Comparison of ENCODE assay signal across 27 cellular contexts in the genomic region with DNA sequence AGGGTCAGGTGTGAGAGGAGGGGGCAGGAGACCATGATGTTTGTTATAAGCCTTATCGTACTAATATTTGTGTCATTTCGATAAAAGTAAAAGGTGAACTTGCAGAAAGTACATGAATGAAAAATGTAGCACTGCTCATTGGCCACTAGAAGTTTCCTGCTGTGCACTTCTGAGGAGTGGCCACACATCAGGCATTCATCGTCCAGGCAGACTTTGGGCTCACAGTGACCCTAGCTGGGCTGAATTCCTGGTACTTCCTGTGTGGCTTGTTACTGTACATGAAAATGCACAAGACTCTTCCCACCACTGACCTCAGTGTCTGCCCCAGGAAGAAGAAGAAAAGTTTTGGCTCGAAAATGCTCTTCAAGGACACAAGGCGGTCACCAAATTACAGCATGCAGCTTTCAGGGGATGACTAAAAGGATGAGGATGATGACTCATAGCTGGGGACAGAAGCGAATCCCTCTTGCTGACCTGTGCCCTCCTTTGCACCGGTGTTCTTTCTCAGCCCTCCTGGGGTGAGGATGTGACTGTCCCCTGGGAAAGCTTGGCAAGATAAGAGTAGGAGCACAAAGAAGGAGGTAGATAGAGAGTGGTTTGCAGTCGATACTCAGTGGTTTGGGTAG.
DNase-seq lines count a peak whose midpoint lies in the region; ATAC-seq and TF ChIP-seq lines count a peak whose summit lies in the region.
"Had no signal": no experiment of that assay in that cellular context is flagged by ENCODE, and none has a peak within 500 bp of the region (broad histone marks: within the 10 kb centered on the region; RNA-seq: fewer than 3 reads in every experiment).

No MANE protein-coding gene starts in this region.

- H3K4me1 Mint-ChIP-seq in MCF 10A (ENCODE audit: insufficient read depth, unreplicated experiment) (peaks cover 21% of the 10 kb centered on the region), glutamatergic neuron (ENCODE audit: low read depth, unreplicated experiment) (no peaks in the 10 kb centered on the region)
- H3K4me1 Mint-ChIP-seq: memory B cell; naive thymus-derived CD8-positive, alpha-beta T cell had no signal

- H2AFZ ChIP-seq in mammary epithelial cell (ENCODE audit: low read depth, low read length) = no peak overlapping the region

- H3K4me2 ChIP-seq in mammary epithelial cell (ENCODE audit: insufficient read depth, low read depth, low read length) = no peak overlapping the region
- H3K4me2 ChIP-seq: KMS-11 had no signal

- POLR2A ChIA-PET in MCF 10A (lab: Yijun Ruan, JAX) = no interaction called here

- dilution Hi-C loops in mammary epithelial cell (cut with HindIII; ENCODE audit: low sequenced_read_pairs) = no loop called here

- H3K36me3 Mint-ChIP-seq in MCF 10A (ENCODE audit: insufficient read depth, unreplicated experiment) (no peaks in the 10 kb centered on the region), glutamatergic neuron (ENCODE audit: unreplicated experiment) (peaks cover 4% of the 10 kb centered on the region)
- H3K36me3 Mint-ChIP-seq: memory B cell had no signal

- in situ Hi-C loops in mammary epithelial cell (cut with MboI; ENCODE audit: low sequenced_read_pairs in 2 of 2) = no loop called here

- H3K27ac Mint-ChIP-seq in MCF 10A (ENCODE audit: low read depth, unreplicated experiment) = no peak overlapping the region
- no peak overlapping the region for H3K27ac Mint-ChIP-seq in glutamatergic neuron (ENCODE audit: unreplicated experiment)
- H3K27ac Mint-ChIP-seq: activated naive CD4-positive, alpha-beta T cell treated with anti-CD3 and anti-CD28 coated beads, Interleukin-2, amount 50 U/mL, for 72 hours; dendritic cell treated with granulocyte-macrophage colony-stimulating factor and Interleukin-4, amounts not matched to agents 40 ng/mL and 50 ng/mL, for 4 days; memory B cell; naive thymus-derived CD8-positive, alpha-beta T cell; T-helper 2 cell treated with Interferon-gamma antibody and Interleukin-4, amounts not matched to agents 5 μg/mL and 100 μg/mL, for 36 hours had no signal

- no peak overlapping the region for H3K27ac ChIP-seq in mammary epithelial cell (ENCODE audit: insufficient read depth, low read depth, low read length)
- no peak overlapping the region for H3K27ac ChIP-seq in gastroesophageal sphincter
- H3K27ac ChIP-seq: 22Rv1, epithelial cell of prostate, HL-60, KMS-11, psoas muscle, SJSA1, spleen, suprapubic skin had no signal

- BruUV-seq in MCF 10A (replicated peaks; lab: Mats Ljungman, UMichigan) (no TSS peak), mammary epithelial cell (replicated peaks; lab: Mats Ljungman, UMichigan) (no TSS peak)

- ATAC-seq in gastroesophageal sphincter = peak; percentile 38
- ATAC-seq in HG03520 (IDR thresholded peaks at IDR 0.05; ENCODE audit: unreplicated experiment) = no peak
- no peak for ATAC-seq in HG03469 (IDR thresholded peaks at IDR 0.05; ENCODE audit: unreplicated experiment)
- ATAC-seq: activated naive CD4-positive, alpha-beta T cell treated with anti-CD3 and anti-CD28 coated beads, Interleukin-2, amount 50 U/mL, for 72 hours; naive thymus-derived CD8-positive, alpha-beta T cell; psoas muscle had no signal

- intact Hi-C loops in MCF 10A (cut with micrococcal nuclease) = no loop called here
- intact Hi-C loops in mammary epithelial cell (cut with micrococcal nuclease) = no loop called here

- peaks cover 6% of the 10 kb centered on the region for H3K9me3 ChIP-seq in mammary epithelial cell (replicated peaks; ENCODE audit: insufficient read depth, low read length)
- H3K9me3 ChIP-seq in gastroesophageal sphincter = no peaks in the 10 kb centered on the region
- H3K9me3 ChIP-seq: HAP-1, psoas muscle, SJSA1, spleen, suprapubic skin had no signal

- WGBS in mammary epithelial cell (ENCODE audit: low coverage, missing lambda C conversion rate) = 61% methylated on average over 8 of the region's 8 CpGs
- 68 to 71% methylated on average over 6 to 7 of the region's 8 CpGs for WGBS in gastroesophageal sphincter (ENCODE audit: low coverage in 1 of 2), 2 donors

- H3K27me3 ChIP-seq in mammary epithelial cell (ENCODE audit: insufficient read depth, low read length) (no peaks in the 10 kb centered on the region), gastroesophageal sphincter (no peaks in the 10 kb centered on the region)
- H3K27me3 ChIP-seq: SJSA1, suprapubic skin had no signal

- CTCF ChIA-PET in MCF 10A (lab: Yijun Ruan, JAX) = interaction anchor here (0.5 kb wide), 1 partner anchor 21 kb away, joined by 3 read pairs; no protein-coding TSS in a partner anchor
- CTCF ChIA-PET in mammary epithelial cell (lab: Charles Lee; ENCODE audit: low non-redundant PET) = no interaction called here

- TF ChIP-seq EP300 in gastroesophageal sphincter (IDR thresholded peaks at IDR 0.05) = no peak

- H3K4me3 ChIP-seq in mammary epithelial cell (replicated peaks in 1 of 3; ENCODE audit: insufficient read depth in 1 of 3, low read depth in 2 of 3, low read length in 3 of 3) (no peak overlapping the region), gastroesophageal sphincter (no peak overlapping the region)
- H3K4me3 ChIP-seq: HAP-1, psoas muscle, SJSA1, spleen, suprapubic skin had no signal

- DNase-seq in MCF 10A (ENCODE audit: unreplicated experiment) (peak; percentile 35), mammary epithelial cell (no peak), T1000 (lab: John Stamatoyannopoulos, UW) (peak; percentile 21), NCI-H1694 (lab: John Stamatoyannopoulos, UW) (no peak), glutamatergic neuron (no peak)
- DNase-seq: activated CD4-positive, CD25-positive, alpha-beta regulatory T cell; activated T-cell treated with anti-CD3 and anti-CD28 coated beads, Interleukin-2, amount 50 U/mL, for 48 hours; C1 segment of cervical spinal cord; DMS 273 treated with DMSO at 0.1 percent for 48 hours; naive thymus-derived CD8-positive, alpha-beta T cell; NCI-H1105; psoas muscle; spleen had no signal

- H3K36me3 ChIP-seq in mammary epithelial cell (ENCODE audit: insufficient read depth, low read length) (no peaks in the 10 kb centered on the region), gastroesophageal sphincter (no peaks in the 10 kb centered on the region)
- H3K36me3 ChIP-seq: HAP-1, SJSA1, spleen, suprapubic skin had no signal

- no peak overlapping the region for H3K9ac ChIP-seq in mammary epithelial cell (ENCODE audit: insufficient read depth, low read length)
- H3K9ac ChIP-seq: KMS-11 had no signal

- no peak overlapping the region for H3K4me3 Mint-ChIP-seq in MCF 10A (ENCODE audit: unreplicated experiment)
- no peak overlapping the region for H3K4me3 Mint-ChIP-seq in glutamatergic neuron (ENCODE audit: unreplicated experiment)
- H3K4me3 Mint-ChIP-seq: dendritic cell treated with granulocyte-macrophage colony-stimulating factor and Interleukin-4, amounts not matched to agents 40 ng/mL and 50 ng/mL, for 4 days; memory B cell; naive thymus-derived CD8-positive, alpha-beta T cell; T-helper 2 cell treated with Interferon-gamma antibody and Interleukin-4, amounts not matched to agents 5 μg/mL and 100 μg/mL, for 36 hours had no signal

- H3K9me3 Mint-ChIP-seq in MCF 10A (ENCODE audit: unreplicated experiment) (no peaks in the 10 kb centered on the region), glutamatergic neuron (ENCODE audit: unreplicated experiment) (no peaks in the 10 kb centered on the region)
- H3K9me3 Mint-ChIP-seq: memory B cell; T-helper 2 cell treated with Interferon-gamma antibody and Interleukin-4, amounts not matched to agents 5 μg/mL and 100 μg/mL, for 36 hours had no signal

- no peaks in the 10 kb centered on the region for H4K20me1 ChIP-seq in mammary epithelial cell (ENCODE audit: insufficient read depth, low read length)

- H3K27me3 Mint-ChIP-seq in MCF 10A (ENCODE audit: insufficient read depth, unreplicated experiment) (no peaks in the 10 kb centered on the region), glutamatergic neuron (ENCODE audit: unreplicated experiment) (peaks cover 1% of the 10 kb centered on the region)
- H3K27me3 Mint-ChIP-seq: dendritic cell treated with granulocyte-macrophage colony-stimulating factor and Interleukin-4, amounts not matched to agents 40 ng/mL and 50 ng/mL, for 4 days had no signal

- TF ChIP-seq CTCF in MCF 10A (IDR thresholded peaks at IDR 0.05; ENCODE audit: unreplicated experiment) (no peak), mammary epithelial cell (conservative IDR thresholded peaks at IDR 0.05 in 1 of 2, IDR thresholded peaks at IDR 0.05 in 1 of 2; ENCODE audit: extremely low read depth in 1 of 2, insufficient read depth in 1 of 2, low read depth in 1 of 2, low read length in 2 of 2) (no peak), gastroesophageal sphincter (IDR thresholded peaks at IDR 0.05) (no peak), glutamatergic neuron (IDR thresholded peaks at IDR 0.05; ENCODE audit: partially characterized antibody, unreplicated experiment) (no peak)

- H3K79me2 ChIP-seq in mammary epithelial cell (ENCODE audit: insufficient read depth, low read length) = no peaks in the 10 kb centered on the region

- no peak for TF ChIP-seq POLR2A in gastroesophageal sphincter (IDR thresholded peaks at IDR 0.05)

- H3K4me1 ChIP-seq in mammary epithelial cell (ENCODE audit: insufficient read depth, low read length) (no peaks in the 10 kb centered on the region), gastroesophageal sphincter (no peaks in the 10 kb centered on the region)
- H3K4me1 ChIP-seq: HAP-1, psoas muscle, SJSA1, spleen, suprapubic skin had no signal

Comparison
In these comparisons a context has a peak if more than half of its experiments do, and no peak if none do; other contexts are left out.
1. DNase-seq: peak in MCF 10A (single experiment) and T1000 (single experiment); none in mammary epithelial cell (single experiment), NCI-H1694 (single experiment) and glutamatergic neuron (single experiment).